Comparison of ENCODE assay signal across 8 cellular contexts in genomic region chr1:20100632-20101355, GRCh38. TPM values are rescaled to one million over a fixed set of nuclear protein-coding genes. Genes with fewer than 3 reads are reported as not detected.
DNase-seq lines count a peak whose midpoint lies in the region; ATAC-seq, FAIRE-seq and TF ChIP-seq lines count a peak whose summit lies in the region.

No MANE protein-coding gene starts in this region.

- H3K9me3 ChIP-seq in DND-41 (ENCODE audit: insufficient read depth, low read length, severe bottlenecking) (no peaks in the 10 kb centered on the region), SK-N-SH (no peaks in the 10 kb centered on the region)

- WGBS in SK-N-SH (ENCODE audit: low lambda C conversion rate): 26% methylated on average over 8 of the region's 14 CpGs

- H3F3A ChIP-seq in SK-N-SH (replicated peaks; ENCODE audit: insufficient read depth): no peaks in the 10 kb centered on the region

- no peak overlapping the region for H3K27ac ChIP-seq in DND-41 (ENCODE audit: low read length)
- no peak overlapping the region for H3K27ac ChIP-seq in SK-N-SH (ENCODE audit: low read depth in 2 of 2, low read length in 1 of 2)

- H3K9ac ChIP-seq in DND-41 (ENCODE audit: low read depth, low read length) (no peak overlapping the region), SK-N-SH (no peak overlapping the region)

- no peaks in the 10 kb centered on the region for H3K9me2 ChIP-seq in SK-N-SH

- peak; percentile 65 for TF ChIP-seq CTCF in DND-41 (IDR thresholded peaks at IDR 0.05; ENCODE audit: borderline replicate concordance, extremely low read depth, low read length, poor library complexity, severe bottlenecking)
- peak; percentile 74 for TF ChIP-seq CTCF in SK-N-SH (IDR thresholded peaks at IDR 0.05)

- H3K4me1 ChIP-seq in DND-41 (ENCODE audit: insufficient read depth, low read length) (no peaks in the 10 kb centered on the region), SK-N-SH (ENCODE audit: control insufficient read depth in 1 of 2, insufficient read depth in 2 of 2, low read depth in 1 of 2, low read length in 1 of 2) (no peaks in the 10 kb centered on the region)

- H4K20me1 ChIP-seq in DND-41 (ENCODE audit: insufficient read depth, low read length) (no peaks in the 10 kb centered on the region), SK-N-SH (ENCODE audit: insufficient read depth) (no peaks in the 10 kb centered on the region)

- H3K27me3 ChIP-seq in DND-41 (ENCODE audit: insufficient read depth, low read length, poor library complexity) (peaks cover 10% of the 10 kb centered on the region), SK-N-SH (ENCODE audit: insufficient read depth) (peaks cover 14% of the 10 kb centered on the region; the same call in 1 of the 2 replicates)

- H3K4me3 ChIP-seq in DND-41 (ENCODE audit: low read depth in 1 of 2, low read length in 2 of 2) (no peak overlapping the region), SK-N-SH (ENCODE audit: low read depth in 2 of 2, low read length in 1 of 2) (no peak overlapping the region; a peak in 1 of 4 replicates)

- no peaks in the 10 kb centered on the region for H3K36me3 ChIP-seq in DND-41 (ENCODE audit: insufficient read depth, low read length)
- no peaks in the 10 kb centered on the region for H3K36me3 ChIP-seq in SK-N-SH (replicated peaks in 1 of 2; ENCODE audit: control insufficient read depth in 1 of 2, insufficient read depth in 2 of 2, low read length in 1 of 2)

- no peak overlapping the region for H3K4me2 ChIP-seq in DND-41 (ENCODE audit: insufficient read depth, low read length)
- H3K4me2 ChIP-seq in SK-N-SH: no peak overlapping the region

- peak; percentile 72 for FAIRE-seq in HTR-8/SVneo (lab: Jason Lieb, UNC)

- H3K79me2 ChIP-seq in DND-41 (ENCODE audit: insufficient read depth, low read length) (no peaks in the 10 kb centered on the region), SK-N-SH (ENCODE audit: insufficient read depth) (no peaks in the 10 kb centered on the region)

- peak; percentile 76 for TF ChIP-seq RAD21 in SK-N-SH (IDR thresholded peaks at IDR 0.05; ENCODE audit: low read length)

- H2AFZ ChIP-seq in DND-41 (ENCODE audit: low read depth, low read length) (no peak overlapping the region), SK-N-SH (ENCODE audit: low read depth) (no peak overlapping the region)

- CTCF ChIA-PET in SK-N-SH (lab: Yijun Ruan, JAX): interaction anchor here (0.6 to 2.5 kb wide), 11 partner anchors 8 to 393 kb away, joined by 3 to 13 read pairs (median 4); no protein-coding TSS in a partner anchor

- peak; percentile 27 for DNase-seq in DND-41
- peak; percentile 48 for DNase-seq in HTR-8/SVneo (ENCODE audit: insufficient read length, low spot score)
- peak; percentile 70 for DNase-seq in SK-N-SH
- DNase-seq in cerebellum (ENCODE audit: low spot score): peak; percentile 25
- DNase-seq in left kidney (ENCODE audit: low read depth, low spot score): peak; percentile 72
- DNase-seq in stimulated activated naive CD8-positive, alpha-beta T cell treated with anti-CD3 and anti-CD28 coated beads, Interleukin-15, Interleukin-2, amounts not matched to agents 100 U/mL and 50 U/mL, for 24 hours: peak; percentile 31

- POLR2A ChIA-PET in SK-N-SH (lab: Yijun Ruan, JAX): no interaction called here

- TF ChIP-seq EP300 in SK-N-SH (IDR thresholded peaks at IDR 0.05; ENCODE audit: borderline replicate concordance in 1 of 2, low read depth in 1 of 2, low read length in 1 of 2): no peak

- peak; percentile 50; the same call in 2 of the 3 replicates for ATAC-seq in DND-41 (ENCODE audit: insufficient read depth, low read depth)
- ATAC-seq in stimulated activated naive CD8-positive, alpha-beta T cell treated with anti-CD3 and anti-CD28 coated beads, Interleukin-15, Interleukin-2, amounts not matched to agents 100 U/mL and 50 U/mL, for 24 hours: no peak
- no peak for ATAC-seq in GM21526 (IDR thresholded peaks at IDR 0.05; ENCODE audit: low FRiP score, unreplicated experiment)
- no peak for ATAC-seq in GM21515 (IDR thresholded peaks at IDR 0.05; ENCODE audit: unreplicated experiment)

TF ChIP-seq in SK-N-SH, 30 proteins besides CTCF, POLR2A, EP300 and RAD21 (continues in another document):
- TF ChIP-seq MXI1 (IDR thresholded peaks at IDR 0.05; ENCODE audit: low read depth, low read length) (no peak), REST (IDR thresholded peaks at IDR 0.05; ENCODE audit: low read depth, low read length) (no peak), EZH2phosphoT487 (IDR thresholded peaks at IDR 0.05; ENCODE audit: borderline replicate concordance, low read depth) (no peak), ELF1 (IDR thresholded peaks at IDR 0.05) (no peak), CHD2 (IDR thresholded peaks at IDR 0.05; ENCODE audit: low read length, partially characterized antibody) (no peak), NFIC (IDR thresholded peaks at IDR 0.05; ENCODE audit: borderline replicate concordance) (no peak), POLR2AphosphoS5 (IDR thresholded peaks at IDR 0.05; ENCODE audit: low read depth, low read length) (no peak), TCF12 (IDR thresholded peaks at IDR 0.05) (no peak), SIN3A (IDR thresholded peaks at IDR 0.05; ENCODE audit: borderline replicate concordance, low read depth, low read length) (no peak), RXRA (IDR thresholded peaks at IDR 0.05; ENCODE audit: borderline replicate concordance, low read depth) (no peak), FOXM1 (IDR thresholded peaks at IDR 0.05; ENCODE audit: low read depth) (no peak), TAF1 (IDR thresholded peaks at IDR 0.05; ENCODE audit: borderline replicate concordance, low read depth, low read length) (no peak)
- TF ChIP-seq, protein P1, sequence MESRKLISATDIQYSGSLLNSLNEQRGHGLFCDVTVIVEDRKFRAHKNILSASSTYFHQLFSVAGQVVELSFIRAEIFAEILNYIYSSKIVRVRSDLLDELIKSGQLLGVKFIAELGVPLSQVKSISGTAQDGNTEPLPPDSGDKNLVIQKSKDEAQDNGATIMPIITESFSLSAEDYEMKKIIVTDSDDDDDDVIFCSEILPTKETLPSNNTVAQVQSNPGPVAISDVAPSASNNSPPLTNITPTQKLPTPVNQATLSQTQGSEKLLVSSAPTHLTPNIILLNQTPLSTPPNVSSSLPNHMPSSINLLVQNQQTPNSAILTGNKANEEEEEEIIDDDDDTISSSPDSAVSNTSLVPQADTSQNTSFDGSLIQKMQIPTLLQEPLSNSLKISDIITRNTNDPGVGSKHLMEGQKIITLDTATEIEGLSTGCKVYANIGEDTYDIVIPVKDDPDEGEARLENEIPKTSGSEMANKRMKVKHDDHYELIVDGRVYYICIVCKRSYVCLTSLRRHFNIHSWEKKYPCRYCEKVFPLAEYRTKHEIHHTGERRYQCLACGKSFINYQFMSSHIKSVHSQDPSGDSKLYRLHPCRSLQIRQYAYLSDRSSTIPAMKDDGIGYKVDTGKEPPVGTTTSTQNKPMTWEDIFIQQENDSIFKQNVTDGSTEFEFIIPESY (IDR thresholded peaks at IDR 0.05; ENCODE audit: borderline replicate concordance, low read depth): no peak
- TF ChIP-seq, protein P2, sequence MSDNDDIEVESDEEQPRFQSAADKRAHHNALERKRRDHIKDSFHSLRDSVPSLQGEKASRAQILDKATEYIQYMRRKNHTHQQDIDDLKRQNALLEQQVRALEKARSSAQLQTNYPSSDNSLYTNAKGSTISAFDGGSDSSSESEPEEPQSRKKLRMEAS (IDR thresholded peaks at IDR 0.05; ENCODE audit: low read depth): peak; percentile 14; the same call in 1 of the 2 replicates
- TF ChIP-seq, protein P3, sequence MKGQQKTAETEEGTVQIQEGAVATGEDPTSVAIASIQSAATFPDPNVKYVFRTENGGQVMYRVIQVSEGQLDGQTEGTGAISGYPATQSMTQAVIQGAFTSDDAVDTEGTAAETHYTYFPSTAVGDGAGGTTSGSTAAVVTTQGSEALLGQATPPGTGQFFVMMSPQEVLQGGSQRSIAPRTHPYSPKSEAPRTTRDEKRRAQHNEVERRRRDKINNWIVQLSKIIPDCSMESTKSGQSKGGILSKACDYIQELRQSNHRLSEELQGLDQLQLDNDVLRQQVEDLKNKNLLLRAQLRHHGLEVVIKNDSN (IDR thresholded peaks at IDR 0.05; ENCODE audit: borderline replicate concordance, low read depth): no peak

RNA-seq across cellular contexts. Expression of gene PLA2G2D, which starts 18.5 kb away (rescaled TPM):
- polyA plus RNA-seq in SK-N-SH (2012; rRNA removed): not detected in 2 replicates
- not detected in 2 replicates for polyA plus RNA-seq in SK-N-SH (2012; cell fraction: cytosol; rRNA removed)
- polyA plus RNA-seq in SK-N-SH (2012; cell fraction: nucleus; rRNA removed): 0.05 TPM in 1 of 2 replicates, not detected in the other
- not detected for total RNA-seq in cerebellum

RNA-seq across cellular contexts. Expression of gene PLA2G5, which starts 30.8 kb away (rescaled TPM):
- not detected in 2 replicates for polyA plus RNA-seq in SK-N-SH (2012; rRNA removed)
- polyA plus RNA-seq in SK-N-SH (2012; cell fraction: cytosol; rRNA removed): not detected in 2 replicates
- not detected in 2 replicates for polyA plus RNA-seq in SK-N-SH (2012; cell fraction: nucleus; rRNA removed)
- not detected for total RNA-seq in cerebellum

RNA-seq across cellular contexts. Expression of gene PLA2G2F, which starts 38.3 kb away (rescaled TPM):
- not detected in 2 replicates for polyA plus RNA-seq in SK-N-SH (2012; rRNA removed)
- not detected in 2 replicates for polyA plus RNA-seq in SK-N-SH (2012; cell fraction: cytosol; rRNA removed)
- polyA plus RNA-seq in SK-N-SH (2012; cell fraction: nucleus; rRNA removed): 0.01 TPM in 1 of 2 replicates, not detected in the other
- total RNA-seq in cerebellum: not detected
